ENCODE assay signal across 1 cellular context in the genomic region with DNA sequence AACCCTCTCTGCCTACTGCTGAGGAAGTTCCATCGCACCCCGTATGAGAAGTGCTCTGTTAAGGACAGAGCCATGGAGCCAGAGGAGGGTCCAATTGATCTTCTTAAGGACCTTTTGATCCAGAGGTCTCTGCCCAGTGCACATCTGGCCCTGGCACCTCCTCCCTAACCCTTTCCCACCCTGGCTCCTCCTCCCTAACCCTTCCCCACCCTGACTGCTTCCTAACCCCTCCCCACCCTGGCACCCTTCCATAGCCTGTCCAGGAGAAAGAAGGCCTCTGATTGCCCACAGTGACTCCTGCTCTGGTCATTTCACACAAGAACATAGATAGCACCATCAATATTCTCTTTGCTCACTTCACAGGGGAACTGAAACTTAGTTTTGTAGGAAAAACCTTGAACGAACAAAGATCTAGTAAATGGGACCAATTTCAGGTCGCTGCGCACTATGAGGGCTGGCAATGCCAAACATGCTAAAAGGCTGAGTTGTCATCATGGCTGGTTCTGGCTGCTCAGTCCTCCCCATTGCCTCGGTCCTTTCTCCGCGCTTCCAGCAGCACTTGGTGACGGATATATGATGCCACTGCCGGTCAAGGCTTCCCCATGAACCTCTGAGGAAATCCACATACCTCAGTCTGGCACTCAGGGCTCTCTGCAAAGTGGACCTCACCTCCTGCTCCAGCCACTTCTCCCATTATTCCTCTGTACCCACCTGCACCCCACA.
TF ChIP-seq lines count a peak whose summit lies in the region.

No MANE protein-coding gene starts in this region.

TF ChIP-seq in HepG2, 621 proteins besides CTCF, POLR2A, EP300 and RAD21 (continues in another document):
- TF ChIP-seq, protein P1, sequence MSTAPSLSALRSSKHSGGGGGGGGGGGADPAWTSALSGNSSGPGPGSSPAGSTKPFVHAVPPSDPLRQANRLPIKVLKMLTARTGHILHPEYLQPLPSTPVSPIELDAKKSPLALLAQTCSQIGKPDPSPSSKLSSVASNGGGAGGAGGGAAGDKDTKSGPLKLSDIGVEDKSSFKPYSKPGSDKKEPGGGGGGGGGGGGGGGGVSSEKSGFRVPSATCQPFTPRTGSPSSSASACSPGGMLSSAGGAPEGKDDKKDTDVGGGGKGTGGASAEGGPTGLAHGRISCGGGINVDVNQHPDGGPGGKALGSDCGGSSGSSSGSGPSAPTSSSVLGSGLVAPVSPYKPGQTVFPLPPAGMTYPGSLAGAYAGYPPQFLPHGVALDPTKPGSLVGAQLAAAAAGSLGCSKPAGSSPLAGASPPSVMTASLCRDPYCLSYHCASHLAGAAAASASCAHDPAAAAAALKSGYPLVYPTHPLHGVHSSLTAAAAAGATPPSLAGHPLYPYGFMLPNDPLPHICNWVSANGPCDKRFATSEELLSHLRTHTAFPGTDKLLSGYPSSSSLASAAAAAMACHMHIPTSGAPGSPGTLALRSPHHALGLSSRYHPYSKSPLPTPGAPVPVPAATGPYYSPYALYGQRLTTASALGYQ (CRISPR knock-in tag; IDR thresholded peaks at IDR 0.05), result no peak
- TF ChIP-seq NR2F2 (IDR thresholded peaks at IDR 0.05; ENCODE audit: borderline replicate concordance, low read depth) (no peak), TEAD2 (CRISPR knock-in tag; IDR thresholded peaks at IDR 0.05) (no peak), MEIS1 (CRISPR knock-in tag; IDR thresholded peaks at IDR 0.05; ENCODE audit: borderline replicate concordance) (0 out of 2 replicates have a peak, but pooled peaks have one; percentile 29), ZFP36L2 (CRISPR knock-in tag; IDR thresholded peaks at IDR 0.05) (no peak), SNRNP70 (IDR thresholded peaks at IDR 0.05; ENCODE audit: low read depth, low read length) (no peak), IRF2 (CRISPR knock-in tag; IDR thresholded peaks at IDR 0.05) (no peak), AFF4 (CRISPR knock-in tag; IDR thresholded peaks at IDR 0.05) (no peak), ZNF687 (CRISPR knock-in tag; IDR thresholded peaks at IDR 0.05) (peak; percentile 66), PCBP2 (optimal IDR thresholded peaks at IDR 0.05; ENCODE audit: low read depth, low read length, poor library complexity, severe bottlenecking) (peak; percentile 35), USF2 (IDR thresholded peaks at IDR 0.05; ENCODE audit: low read depth, low read length) (no peak), USF2 (CRISPR knock-in tag; IDR thresholded peaks at IDR 0.05; ENCODE audit: borderline replicate concordance) (no peak), ZNF660 (CRISPR knock-in tag; IDR thresholded peaks at IDR 0.05; ENCODE audit: borderline replicate concordance, low read depth) (no peak), ZNF737 (CRISPR knock-in tag; IDR thresholded peaks at IDR 0.05; ENCODE audit: borderline replicate concordance) (no peak), ZBTB38 (CRISPR knock-in tag; IDR thresholded peaks at IDR 0.05) (0 out of 2 replicates have a peak, but pooled peaks have one; percentile 20), TERF1 (CRISPR knock-in tag; IDR thresholded peaks at IDR 0.05) (no peak), ZFP37 (CRISPR knock-in tag; IDR thresholded peaks at IDR 0.05; ENCODE audit: borderline replicate concordance) (no peak), ZNF570 (CRISPR knock-in tag; IDR thresholded peaks at IDR 0.05; ENCODE audit: borderline replicate concordance) (no peak), YEATS2 (CRISPR knock-in tag; IDR thresholded peaks at IDR 0.05; ENCODE audit: borderline replicate concordance) (no peak), ZSCAN5A (CRISPR knock-in tag; IDR thresholded peaks at IDR 0.05; ENCODE audit: borderline replicate concordance) (no peak), ZNF501 (CRISPR knock-in tag; IDR thresholded peaks at IDR 0.05) (0 out of 2 replicates have a peak, but pooled peaks have one; percentile 29), CREBL2 (CRISPR knock-in tag; IDR thresholded peaks at IDR 0.05; ENCODE audit: borderline replicate concordance) (no peak), ZNF274 (CRISPR knock-in tag; IDR thresholded peaks at IDR 0.05) (0 out of 2 replicates have a peak, but pooled peaks have one; percentile 29), ZNF34 (CRISPR knock-in tag; IDR thresholded peaks at IDR 0.05; ENCODE audit: borderline replicate concordance) (no peak), NFRKB (IDR thresholded peaks at IDR 0.05) (no peak), AKNA (CRISPR knock-in tag; IDR thresholded peaks at IDR 0.05; ENCODE audit: borderline replicate concordance) (no peak), TBL1XR1 (IDR thresholded peaks at IDR 0.05; ENCODE audit: borderline replicate concordance, low read length, partially characterized antibody) (no peak)
- TF ChIP-seq, protein P2, sequence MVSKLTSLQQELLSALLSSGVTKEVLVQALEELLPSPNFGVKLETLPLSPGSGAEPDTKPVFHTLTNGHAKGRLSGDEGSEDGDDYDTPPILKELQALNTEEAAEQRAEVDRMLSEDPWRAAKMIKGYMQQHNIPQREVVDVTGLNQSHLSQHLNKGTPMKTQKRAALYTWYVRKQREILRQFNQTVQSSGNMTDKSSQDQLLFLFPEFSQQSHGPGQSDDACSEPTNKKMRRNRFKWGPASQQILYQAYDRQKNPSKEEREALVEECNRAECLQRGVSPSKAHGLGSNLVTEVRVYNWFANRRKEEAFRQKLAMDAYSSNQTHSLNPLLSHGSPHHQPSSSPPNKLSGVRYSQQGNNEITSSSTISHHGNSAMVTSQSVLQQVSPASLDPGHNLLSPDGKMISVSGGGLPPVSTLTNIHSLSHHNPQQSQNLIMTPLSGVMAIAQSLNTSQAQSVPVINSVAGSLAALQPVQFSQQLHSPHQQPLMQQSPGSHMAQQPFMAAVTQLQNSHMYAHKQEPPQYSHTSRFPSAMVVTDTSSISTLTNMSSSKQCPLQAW (CRISPR knock-in tag; IDR thresholded peaks at IDR 0.05), result 0 out of 2 replicates have a peak, but pooled peaks have one; percentile 22
